11 cellular contexts compared by ENCODE assay signal in genomic region chr3:152511904-152512303, GRCh38.
DNase-seq lines count a peak whose midpoint lies in the region; ATAC-seq, FAIRE-seq and TF ChIP-seq lines count a peak whose summit lies in the region.
"Had no signal": no experiment of that assay in that cellular context is flagged by ENCODE, and none has a peak within 500 bp of the region (broad histone marks: within the 10 kb centered on the region; RNA-seq: fewer than 3 reads in every experiment).

No MANE protein-coding gene starts in this region.

- no peak overlapping the region for H3K23ac ChIP-seq in H1 (ENCODE audit: insufficient read length)

- H3K56ac ChIP-seq in H1 (replicated peaks; ENCODE audit: insufficient read length, low read depth, low read length): no peak overlapping the region

- H2BK20ac ChIP-seq in H1 (ENCODE audit: low read length): no peak overlapping the region

- H3K27me3 ChIP-seq in H1 (replicated peaks in 1 of 4; ENCODE audit: control insufficient read depth in 3 of 4, extremely low read depth in 1 of 4, insufficient read depth in 3 of 4, low read length in 3 of 4) (no peaks in the 10 kb centered on the region), transverse colon (no peaks in the 10 kb centered on the region), spleen (replicated peaks in 1 of 7) (no peaks in the 10 kb centered on the region)

- TF ChIP-seq CTCF in H1 (IDR thresholded peaks at IDR 0.05; ENCODE audit: control extremely low read depth in 1 of 3, insufficient read depth in 1 of 3, low read depth in 1 of 3, low read length in 3 of 3) (no peak), transverse colon (IDR thresholded peaks at IDR 0.05) (no peak), spleen (IDR thresholded peaks at IDR 0.05 in 8 of 11, conservative IDR thresholded peaks at IDR 0.05 in 3 of 11) (no peak)

- no peak overlapping the region for H2BK5ac ChIP-seq in H1 (ENCODE audit: low read depth, low read length)

- H3K36me3 ChIP-seq in H1 (ENCODE audit: control insufficient read depth in 2 of 4, insufficient read depth in 4 of 4, low read length in 3 of 4) (no peaks in the 10 kb centered on the region), transverse colon (no peaks in the 10 kb centered on the region), spleen (no peaks in the 10 kb centered on the region)

- intact Hi-C loops in transverse colon (cut with DNase I; ENCODE audit: low total_unique reads): no loop called here
- intact Hi-C loops in spleen (cut with DNase I; ENCODE audit: low total_unique reads): no loop called here

- H3K4ac ChIP-seq in H1 (replicated peaks; ENCODE audit: insufficient read length, low read depth, low read length): no peak overlapping the region

- no peak overlapping the region for H3K9ac ChIP-seq in H1 (replicated peaks in 1 of 4; ENCODE audit: extremely low read depth in 1 of 4, low read depth in 3 of 4, low read length in 3 of 4)
- H3K9ac ChIP-seq: GM23248 had no signal

- no peak overlapping the region for H3K18ac ChIP-seq in H1 (ENCODE audit: extremely low read depth, low read length)

- DNase-seq in H1 (ENCODE audit: low read depth in 1 of 2, low spot score in 2 of 2) (no peak), transverse colon (no peak), DMS79 (lab: John Stamatoyannopoulos, UW) (no peak), spleen (no peak)
- DNase-seq in effector CD4-positive, alpha-beta T cell: no peak
- DNase-seq: GM23248, NCI-H774 had no signal

- CTCF ChIA-PET in H1 (lab: Charles Lee; ENCODE audit: partially characterized antibody): interaction anchor here (1.1 to 1.4 kb wide), 4 partner anchors 12 to 313 kb away, joined by 4 to 5 read pairs (median 4); no protein-coding TSS in a partner anchor

- H2BK120ac ChIP-seq in H1 (replicated peaks; ENCODE audit: low read depth, low read length): no peak overlapping the region

- H3K79me2 ChIP-seq in H1 (ENCODE audit: control insufficient read depth in 1 of 2, insufficient read depth in 2 of 2, low read length in 2 of 2): no peaks in the 10 kb centered on the region

- TF ChIP-seq RAD21 in H1 (IDR thresholded peaks at IDR 0.05 in 1 of 2, conservative IDR thresholded peaks at IDR 0.05 in 1 of 2; ENCODE audit: low read depth in 2 of 2, low read length in 2 of 2): no peak

- no peak overlapping the region for H2BK12ac ChIP-seq in H1 (ENCODE audit: low read depth, low read length)

- H3K14ac ChIP-seq in H1 (ENCODE audit: insufficient read length): no peak overlapping the region

- H4K91ac ChIP-seq in H1 (replicated peaks; ENCODE audit: insufficient read length, low read length): no peak overlapping the region

- H4K20me1 ChIP-seq in H1 (replicated peaks in 1 of 2; ENCODE audit: control insufficient read depth in 1 of 2, insufficient read depth in 2 of 2, low read length in 2 of 2): no peaks in the 10 kb centered on the region

- FAIRE-seq in H1 (lab: Jason Lieb, UNC): no peak
- FAIRE-seq: astrocyte had no signal

- H3K4me1 ChIP-seq in H1 (replicated peaks in 1 of 4; ENCODE audit: control insufficient read depth in 3 of 4, insufficient read depth in 4 of 4, low read length in 3 of 4): peaks cover 0 to 6% (median 2%) of the 10 kb centered on the region in 4 experiments; a peak in 1 of 7 replicates
- no peaks in the 10 kb centered on the region for H3K4me1 ChIP-seq in transverse colon
- H3K4me1 ChIP-seq in spleen: peaks cover 0 to 5% (median 0%) of the 10 kb centered on the region in 6 donors

- no peaks in the 10 kb centered on the region for H3K79me1 ChIP-seq in H1 (ENCODE audit: low read depth, low read length)

- ATAC-seq in GM18907 (IDR thresholded peaks at IDR 0.05; ENCODE audit: unreplicated experiment) (peak; percentile 70), GM21528 (IDR thresholded peaks at IDR 0.05; ENCODE audit: low FRiP score, unreplicated experiment) (peak; percentile 73), HG03095 (IDR thresholded peaks at IDR 0.05; ENCODE audit: unreplicated experiment) (peak; percentile 80)

- H2AK5ac ChIP-seq in H1 (ENCODE audit: low read depth, low read length): no peak overlapping the region

- WGBS in H1 (ENCODE audit: extremely low coverage in 1 of 2, insufficient coverage in 1 of 2, insufficient read length in 1 of 2, insufficient replicate concordance in 2 of 2, low coverage in 1 of 2, low lambda C conversion rate in 2 of 2, missing lambda C conversion rate in 1 of 2), 2 experiments: 95% methylated on average over 4 of the region's 4 CpGs; no CpG with 5 or more reads in 1 of the 2 experiments
- 83 to 96% methylated on average over 2 to 4 of the region's 4 CpGs for WGBS in transverse colon (ENCODE audit: low coverage in 1 of 2), 2 donors
- WGBS in spleen, 5 donors: 62 to 77% (median 70%) methylated on average over 4 of the region's 4 CpGs

- no peaks in the 10 kb centered on the region for H3K23me2 ChIP-seq in H1 (ENCODE audit: low read depth, low read length)

- POLR2A ChIA-PET in H1 (lab: Charles Lee; ENCODE audit: partially characterized antibody): no interaction called here

- in situ Hi-C loops in transverse colon (cut with MboI; ENCODE audit: low pct_ligation_motif_present in 1 of 4, low pct_unique_long_range_greater_than_20kb in 1 of 4, low sequenced_read_pairs in 3 of 4): loop anchor here in 1 of 4 donors (25.0 kb wide), 1 partner anchor 450 kb away; no protein-coding TSS in a partner anchor

- no peak overlapping the region for H2BK15ac ChIP-seq in H1 (ENCODE audit: low read length)

- no peak overlapping the region for H4K8ac ChIP-seq in H1 (ENCODE audit: extremely low read depth, insufficient read depth, low read length)

- peak overlapping the region; percentile 53; the same call in 1 of the 2 replicates for H2AFZ ChIP-seq in H1 (ENCODE audit: low read length)
- H2AFZ ChIP-seq: GM23248 had no signal

- H3K4me3 ChIP-seq in H1 (ENCODE audit: extremely low read depth in 1 of 4, insufficient read depth in 2 of 4, low read depth in 3 of 4, low read length in 4 of 4): no peak overlapping the region
- no peak overlapping the region for H3K4me3 ChIP-seq in transverse colon
- H3K4me3 ChIP-seq in spleen: no peak overlapping the region
- H3K4me3 ChIP-seq: GM23248 had no signal

- no peak overlapping the region for H3K4me2 ChIP-seq in H1 (ENCODE audit: insufficient read depth in 1 of 2, low read depth in 2 of 2, low read length in 2 of 2)

- TF ChIP-seq EP300 in H1 (IDR thresholded peaks at IDR 0.05; ENCODE audit: borderline replicate concordance in 1 of 2, low read depth in 2 of 2, low read length in 2 of 2) (no peak), transverse colon (IDR thresholded peaks at IDR 0.05; ENCODE audit: low read depth) (no peak)

- TF ChIP-seq POLR2A in H1 (IDR thresholded peaks at IDR 0.05; ENCODE audit: control extremely low read depth in 1 of 2, low read depth in 2 of 2, low read length in 2 of 2) (no peak), transverse colon (IDR thresholded peaks at IDR 0.05) (no peak), spleen (IDR thresholded peaks at IDR 0.05) (no peak)

- H3K27ac ChIP-seq in H1 (ENCODE audit: low read depth, low read length): no peak overlapping the region
- H3K27ac ChIP-seq in transverse colon: no peak overlapping the region
- H3K27ac ChIP-seq in spleen: peak overlapping the region in 1 of 8 donors; percentile 33
- H3K27ac ChIP-seq: GM23248 had no signal

- H3K9me3 ChIP-seq in H1 (ENCODE audit: insufficient read depth in 2 of 2, low read depth in 1 of 2, low read length in 1 of 2): no peaks in the 10 kb centered on the region
- H3K9me3 ChIP-seq in transverse colon: no peaks in the 10 kb centered on the region
- no peaks in the 10 kb centered on the region for H3K9me3 ChIP-seq in spleen

- H4K5ac ChIP-seq in H1 (ENCODE audit: insufficient read length, low read depth, low read length): no peak overlapping the region

TF ChIP-seq in H1, 55 proteins besides CTCF, POLR2A, EP300 and RAD21:
- TF ChIP-seq BACH1 (IDR thresholded peaks at IDR 0.05; ENCODE audit: low read length): no peak
- no peak for TF ChIP-seq HDAC6 (IDR thresholded peaks at IDR 0.05; ENCODE audit: low read depth, low read length)
- no peak for TF ChIP-seq PHF8 (conservative IDR thresholded peaks at IDR 0.05; ENCODE audit: low read depth, low read length)
- TF ChIP-seq JUN (IDR thresholded peaks at IDR 0.05; ENCODE audit: low read depth, low read length): no peak
- no peak for TF ChIP-seq CEBPB (IDR thresholded peaks at IDR 0.05; ENCODE audit: low read depth, low read length)
- TF ChIP-seq ATF3 (IDR thresholded peaks at IDR 0.05; ENCODE audit: insufficient read depth, low read depth, low read length): no peak
- TF ChIP-seq MAX (IDR thresholded peaks at IDR 0.05): no peak
- no peak for TF ChIP-seq CHD2 (IDR thresholded peaks at IDR 0.05; ENCODE audit: low read length)
- no peak for TF ChIP-seq SP1 (IDR thresholded peaks at IDR 0.05; ENCODE audit: low read depth, low read length)
- no peak for TF ChIP-seq NANOG (IDR thresholded peaks at IDR 0.05; ENCODE audit: insufficient read depth, low read depth, low read length, poor library complexity, severe bottlenecking)
- no peak for TF ChIP-seq ASH2L (IDR thresholded peaks at IDR 0.05; ENCODE audit: low read length)
- no peak for TF ChIP-seq BCL11A (IDR thresholded peaks at IDR 0.05; ENCODE audit: low read depth in 2 of 2, low read length in 2 of 2)
- TF ChIP-seq TEAD4 (IDR thresholded peaks at IDR 0.05; ENCODE audit: low read depth, low read length): no peak
